ENCODE assay signal across 1 cellular context in the genomic region with DNA sequence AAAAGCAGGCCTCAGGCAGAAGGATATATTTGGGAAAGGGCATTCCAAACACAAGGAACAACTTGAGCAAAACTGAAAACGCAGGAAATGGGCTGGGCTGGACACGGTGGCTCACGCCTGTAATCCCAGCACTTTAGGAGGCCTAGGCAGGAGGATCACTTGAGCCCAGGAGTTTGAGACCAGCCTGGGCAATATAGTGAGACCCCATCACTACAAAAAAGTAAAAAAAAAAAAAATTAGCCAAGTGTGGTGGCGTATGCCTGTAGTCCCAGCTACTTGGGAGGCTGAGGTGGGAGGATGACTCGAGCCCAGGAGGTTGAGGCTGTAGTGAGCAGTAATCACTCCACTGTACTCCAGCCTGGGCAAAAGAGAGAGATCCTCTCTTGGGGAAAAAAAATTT.
A peak's percentile ranks its signal among the peaks of the same experiment; 100 is the strongest.
TF ChIP-seq lines count a peak whose summit lies in the region.

No MANE protein-coding gene starts in this region.

TF ChIP-seq in K562, 482 proteins besides CTCF, POLR2A, EP300 and RAD21:
- TF ChIP-seq ZNF121 (CRISPR knock-in tag; conservative IDR thresholded peaks at IDR 0.05) = peak; percentile 75
